ENCODE assay signal across 8 cellular contexts in genomic region chr20:2840138-2840966, GRCh38. TPM values are rescaled to one million over a fixed set of nuclear protein-coding genes. Genes with fewer than 3 reads are reported as not detected.
A peak's percentile ranks its signal among the peaks of the same experiment; 100 is the strongest.
DNase-seq lines count a peak whose midpoint lies in the region; ATAC-seq and TF ChIP-seq lines count a peak whose summit lies in the region.

Gene PCED1A, minus strand, starts transcription at chr20:2840655. Its CDS starts 743 bp downstream, at chr20:2839912.
Gene VPS16, plus strand, starts transcription at chr20:2840745. Its CDS starts 30 bp downstream, at chr20:2840775.

- ATAC-seq in CD8-positive, alpha-beta T cell: peak; percentile 92
- ATAC-seq in GM19452 (IDR thresholded peaks at IDR 0.05; ENCODE audit: unreplicated experiment): peak; percentile 94
- peak; percentile 98 for ATAC-seq in activated CD8-positive, alpha-beta memory T cell treated with anti-CD3 and anti-CD28 coated beads, Interleukin-2, amount 10 ng/mL, durations not matched to agents 7 days and 5 days

- no peaks in the 10 kb centered on the region for H3K27me3 Mint-ChIP-seq in CD8-positive, alpha-beta T cell (ENCODE audit: low read depth)
- no peaks in the 10 kb centered on the region for H3K27me3 Mint-ChIP-seq in activated CD8-positive, alpha-beta memory T cell treated with anti-CD3 and anti-CD28 coated beads, Interleukin-2, amount 10 ng/mL, durations not matched to agents 7 days and 5 days
- no peaks in the 10 kb centered on the region for H3K27me3 Mint-ChIP-seq in mesothelial cell of epicardium (ENCODE audit: low read depth)

- no peaks in the 10 kb centered on the region for H3K36me3 ChIP-seq in CD8-positive, alpha-beta T cell (ENCODE audit: insufficient read depth, low read length)

- in situ Hi-C loops in endometrial microvascular endothelial cells (cut with HindIII; ENCODE audit: inconsistent ontology term, low pct_unique_long_range_greater_than_20kb, low sequenced_read_pairs): no loop called here

- POLR2A ChIA-PET in CD8-positive, alpha-beta T cell (lab: Charles Lee): interaction anchor here (0.6 to 2.4 kb wide), 16 partner anchors 11 to 188 kb away, joined by 3 to 15 read pairs (median 4); partner anchors contain the start of genes IDH3B, NOP56 and PTPRA

- H3K27ac ChIP-seq in CD8-positive, alpha-beta T cell (ENCODE audit: low read depth, low read length): peak within 1 kb of the TSS; percentile 88

- H3K4me1 Mint-ChIP-seq in CD8-positive, alpha-beta T cell (ENCODE audit: low read depth): peaks cover 41% of the 10 kb centered on the region
- peaks cover 23% of the 10 kb centered on the region for H3K4me1 Mint-ChIP-seq in activated CD8-positive, alpha-beta memory T cell treated with anti-CD3 and anti-CD28 coated beads, Interleukin-2, amount 10 ng/mL, durations not matched to agents 7 days and 5 days
- H3K4me1 Mint-ChIP-seq in mesothelial cell of epicardium: peaks cover 18% of the 10 kb centered on the region

- H3K27me3 ChIP-seq in CD8-positive, alpha-beta T cell (ENCODE audit: insufficient read depth, low read length): no peaks in the 10 kb centered on the region

- H3K9me3 Mint-ChIP-seq in CD8-positive, alpha-beta T cell: no peaks in the 10 kb centered on the region
- no peaks in the 10 kb centered on the region for H3K9me3 Mint-ChIP-seq in activated CD8-positive, alpha-beta memory T cell treated with anti-CD3 and anti-CD28 coated beads, Interleukin-2, amount 10 ng/mL, durations not matched to agents 7 days and 5 days (ENCODE audit: low read depth)
- no peaks in the 10 kb centered on the region for H3K9me3 Mint-ChIP-seq in mesothelial cell of epicardium

- peak; percentile 78 to 95 (median 88) for DNase-seq in CD8-positive, alpha-beta T cell
- DNase-seq in HK-2 (ENCODE audit: unreplicated experiment): peak; percentile 92
- DNase-seq in NOMO-1 treated with dmso at 0.1 percent for 144 hours (lab: John Stamatoyannopoulos, UW; ENCODE audit: unreplicated experiment): peak; percentile 71
- peak; percentile 92 for DNase-seq in activated CD8-positive, alpha-beta memory T cell treated with anti-CD3 and anti-CD28 coated beads, Interleukin-2, amount 10 ng/mL, durations not matched to agents 7 days and 5 days
- peak; percentile 72 to 87 for DNase-seq in mesothelial cell of epicardium (ENCODE audit: low spot score in 2 of 2, unreplicated experiment in 2 of 2)
- peak; percentile 88 to 89 for DNase-seq in stimulated activated CD8-positive, alpha-beta memory T cell treated with anti-CD3 and anti-CD28 coated beads, Interleukin-15, amount 100 ng/mL, for 48 hours (ENCODE audit: low read depth in 2 of 2)

- CTCF ChIA-PET in CD8-positive, alpha-beta T cell (lab: Charles Lee): interaction anchor here (0.7 to 1.6 kb wide), 3 partner anchors 26 to 153 kb away, joined by 3 to 4 read pairs (median 4); no protein-coding TSS in a partner anchor
- CTCF ChIA-PET in activated CD8-positive, alpha-beta memory T cell treated with anti-CD3 and anti-CD28 coated beads, Interleukin-2, amount 10 ng/mL, durations not matched to agents 7 days and 5 days (lab: Charles Lee): interaction anchor here (0.6 to 2.8 kb wide), 8 partner anchors 11 to 152 kb away, joined by 3 to 12 read pairs (median 4); no protein-coding TSS in a partner anchor

- no peak for TF ChIP-seq CTCF in CD8-positive, alpha-beta T cell (IDR thresholded peaks at IDR 0.05)
- TF ChIP-seq CTCF in mesothelial cell of epicardium (IDR thresholded peaks at IDR 0.05; ENCODE audit: unreplicated experiment): no peak

- intact Hi-C loops in CD8-positive, alpha-beta T cell (cut with DNase I, micrococcal nuclease): loop anchor here (1.0 to 5.0 kb wide), 7 partner anchors 33 to 733 kb away; partner anchors contain the start of genes IDH3B (in 2 of the 2), PTPRA (in 2 of the 2), EBF4 (in 1 of the 2) and MRPS26 (in 1 of the 2)

- H3K36me3 Mint-ChIP-seq in CD8-positive, alpha-beta T cell: peaks cover 39% of the 10 kb centered on the region
- H3K36me3 Mint-ChIP-seq in activated CD8-positive, alpha-beta memory T cell treated with anti-CD3 and anti-CD28 coated beads, Interleukin-2, amount 10 ng/mL, durations not matched to agents 7 days and 5 days: peaks cover 9% of the 10 kb centered on the region
- peaks cover 6% of the 10 kb centered on the region for H3K36me3 Mint-ChIP-seq in mesothelial cell of epicardium

- no peaks in the 10 kb centered on the region for H3K9me3 ChIP-seq in CD8-positive, alpha-beta T cell (ENCODE audit: low read length)

- peaks cover 22% of the 10 kb centered on the region for H3K4me1 ChIP-seq in CD8-positive, alpha-beta T cell (ENCODE audit: insufficient read depth, low read length)

- peak within 1 kb of the TSS; percentile 89 for H3K27ac Mint-ChIP-seq in CD8-positive, alpha-beta T cell
- H3K27ac Mint-ChIP-seq in activated CD8-positive, alpha-beta memory T cell treated with anti-CD3 and anti-CD28 coated beads, Interleukin-2, amount 10 ng/mL, durations not matched to agents 7 days and 5 days: peak within 1 kb of the TSS; percentile 84
- H3K27ac Mint-ChIP-seq in mesothelial cell of epicardium: peak within 1 kb of the TSS; percentile 76

- peak within 1 kb of the TSS; percentile 97 for H3K4me3 ChIP-seq in CD8-positive, alpha-beta T cell (ENCODE audit: low read depth, low read length)

- H3K4me3 Mint-ChIP-seq in CD8-positive, alpha-beta T cell: peak within 1 kb of the TSS; percentile 82
- H3K4me3 Mint-ChIP-seq in activated CD8-positive, alpha-beta memory T cell treated with anti-CD3 and anti-CD28 coated beads, Interleukin-2, amount 10 ng/mL, durations not matched to agents 7 days and 5 days: peak within 1 kb of the TSS; percentile 82
- H3K4me3 Mint-ChIP-seq in mesothelial cell of epicardium: peak within 1 kb of the TSS; percentile 83

RNA-seq across cellular contexts. Expression of gene PCED1A, which starts in this region (rescaled TPM):
- 10 to 100 TPM; 58.7 to 62.2 TPM for total RNA-seq in CD8-positive, alpha-beta T cell
- total RNA-seq in activated CD8-positive, alpha-beta memory T cell treated with anti-CD3 and anti-CD28 coated beads, Interleukin-2, amount 10 ng/mL, durations not matched to agents 7 days and 5 days: 10 to 100 TPM; 21.9 to 30.6 TPM
- total RNA-seq in endometrial microvascular endothelial cells (ENCODE audit: inconsistent ontology term) (13.0 TPM), mesothelial cell of epicardium (108 to 113 TPM (median 108 TPM) in 3 replicates)

RNA-seq across cellular contexts. Expression of gene VPS16, which starts in this region (rescaled TPM):
- total RNA-seq in CD8-positive, alpha-beta T cell: 10 to 100 TPM; 40.7 to 41.1 TPM
- total RNA-seq in activated CD8-positive, alpha-beta memory T cell treated with anti-CD3 and anti-CD28 coated beads, Interleukin-2, amount 10 ng/mL, durations not matched to agents 7 days and 5 days: 10 to 100 TPM; 49.2 to 64.9 TPM
- total RNA-seq in endometrial microvascular endothelial cells (ENCODE audit: inconsistent ontology term): 46.1 TPM
- total RNA-seq in mesothelial cell of epicardium: 46.0 to 51.6 TPM (median 47.7 TPM) in 3 replicates

Comparison
In these comparisons a context has a peak if more than half of its experiments do, and no peak if none do; other contexts are left out.
1. Peak in every context shown above with its lines: DNase-seq, ATAC-seq, H3K4me3 ChIP-seq and H3K27ac ChIP-seq.